Comparison of ENCODE assay signal across 24 cellular contexts in genomic region chr17:49595980-49596379, GRCh38. TPM values are rescaled to one million over a fixed set of nuclear protein-coding genes. Genes with fewer than 3 reads are reported as not detected.
"Had no signal": no experiment of that assay in that cellular context is flagged by ENCODE, and none has a peak within 500 bp of the region (broad histone marks: within the 10 kb centered on the region; RNA-seq: fewer than 3 reads in every experiment).

No MANE protein-coding gene starts in this region.

- ATAC-seq: activated naive CD4-positive, alpha-beta T cell treated with anti-CD3 and anti-CD28 coated beads, Interleukin-2, amount 50 U/mL, for 72 hours; activated T-cell treated with anti-CD3 and anti-CD28 coated beads, Interleukin-2, amount 50 U/mL, for 4 hours; PC-3; T-helper 17 cell had no signal

- DNase-seq: activated CD4-positive, alpha-beta memory T cell treated with anti-CD3 and anti-CD28 coated beads for 36 hours; activated CD4-positive, alpha-beta T cell treated with anti-CD3 and anti-CD28 coated beads, Interleukin-2, amount 10 ng/mL, durations not matched to agents 7 days and 5 days; activated CD4-positive, CD25-positive, alpha-beta regulatory T cell; activated CD8-positive, alpha-beta memory T cell treated with anti-CD3 and anti-CD28 coated beads for 24 hours; activated effector memory CD4-positive, alpha-beta T cell treated with anti-CD3 and anti-CD28 coated beads, Interleukin-2, amount 50 U/mL, for 16 hours; activated naive CD4-positive, alpha-beta T cell treated with Interleukin-2 at 50 U/mL for 16 hours; activated T-cell treated with anti-CD3 and anti-CD28 coated beads, Interleukin-2, amount 50 U/mL, for 4 hours; anterior cingulate cortex; IMR-90; Kasumi-1; KBM-7; NCI-H1092; NCI-H1417; NCI-H1930; NCI-H2107; NCI-H345; NCI-H510A treated with DMSO at 0.1 percent for 48 hours; NCI-H69; NK-92 treated with Interleukin-12 subunit alpha and Interleukin-12 subunit beta, amount 100 ng/mL, for 24 hours; PC-3; SIG-M5; T-helper 17 cell; T-helper 9 cell had no signal

RNA-seq across cellular contexts. Expression of gene NXPH3, which starts 20.3 kb away (rescaled TPM):
- total RNA-seq: activated CD4-positive, alpha-beta T cell treated with anti-CD3 and anti-CD28 coated beads, Interleukin-2, amount 10 ng/mL, durations not matched to agents 7 days and 5 days; T-helper 17 cell had no signal
